ENCODE assay signal across 23 cellular contexts in genomic region chr4:6066191-6066590, GRCh38. TPM values are rescaled to one million over a fixed set of nuclear protein-coding genes. Genes with fewer than 3 reads are reported as not detected.
"Had no signal": no experiment of that assay in that cellular context is flagged by ENCODE, and none has a peak within 500 bp of the region (broad histone marks: within the 10 kb centered on the region; RNA-seq: fewer than 3 reads in every experiment).

No MANE protein-coding gene starts in this region.

- H3K27ac ChIP-seq: SJSA1, SK-N-MC had no signal

- H3K36me3 ChIP-seq: SJSA1 had no signal

- H3K27me3 ChIP-seq: SJSA1 had no signal

- DNase-seq: KBM-7, MV-4-11, NCI-H1048, NCI-H1105, NCI-H1417, NCI-H187, NCI-H2029, NCI-H2081 treated with DMSO at 0.1 percent for 48 hours, NCI-H2171, NCI-H226, NCI-H446, NCI-H510A, NCI-H524 treated with DMSO at 0.1 percent for 48 hours, NCI-H69, NCI-H774, Right ventricle myocardium superior, RPMI8226, SIG-M5 had no signal

- H3K9me3 ChIP-seq: SJSA1 had no signal

- H3K4me3 ChIP-seq: SJSA1, SK-N-MC had no signal

- H3K4me1 ChIP-seq: SJSA1 had no signal

RNA-seq across cellular contexts. Expression of gene C4orf50, which starts 48.0 kb away (rescaled TPM):
- total RNA-seq: HT-29, LHCN-M2, MCF 10A, Right ventricle myocardium superior, SJSA1 had no signal
